5 cellular contexts compared by ENCODE assay signal in genomic region chr22:48687606-48688005, GRCh38.
"Had no signal": no experiment of that assay in that cellular context is flagged by ENCODE, and none has a peak within 500 bp of the region (broad histone marks: within the 10 kb centered on the region; RNA-seq: fewer than 3 reads in every experiment).

No MANE protein-coding gene starts in this region.

- H3K36me3 Mint-ChIP-seq: IgD-negative memory B cell had no signal

- H3K27me3 Mint-ChIP-seq: IgD-negative memory B cell had no signal

- H3K4me1 Mint-ChIP-seq: IgD-negative memory B cell had no signal

- H3K27ac Mint-ChIP-seq: H9, IgD-negative memory B cell had no signal

- H3K27ac ChIP-seq: HL-60 had no signal

- ATAC-seq: HepG2 had no signal

- H3K4me3 Mint-ChIP-seq: H9, IgD-negative memory B cell had no signal

- DNase-seq: H9, HCEC 1CT had no signal
